ENCODE assay signal across 2 cellular contexts in the genomic region with DNA sequence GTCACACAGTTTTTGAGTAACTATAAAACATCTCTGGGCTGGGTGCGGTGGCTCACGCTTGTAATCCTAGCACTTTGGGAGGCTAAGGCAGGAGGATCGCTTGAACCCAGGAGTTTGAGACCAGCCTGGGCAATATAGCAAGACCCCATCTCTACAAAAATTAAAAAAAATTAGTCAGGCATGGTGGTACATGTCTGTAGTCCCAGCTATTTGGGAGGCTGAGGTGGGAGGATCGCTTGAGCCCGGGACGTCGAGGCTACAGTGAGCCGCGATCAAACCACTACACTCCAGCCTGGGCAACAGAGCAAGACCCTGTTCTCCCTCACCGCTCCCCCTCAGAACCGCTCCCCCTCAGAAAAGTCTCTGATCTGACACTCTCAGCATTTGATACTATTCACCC.
A peak's percentile ranks its signal among the peaks of the same experiment; 100 is the strongest.
TF ChIP-seq lines count a peak whose summit lies in the region.

No MANE protein-coding gene starts in this region.

TF ChIP-seq in K562, 482 proteins besides CTCF, POLR2A, EP300 and RAD21:
- TF ChIP-seq RBM25 (IDR thresholded peaks at IDR 0.05; ENCODE audit: low read depth, low read length, severe bottlenecking) (peak; percentile 17), ZNF121 (CRISPR knock-in tag; conservative IDR thresholded peaks at IDR 0.05) (peak; percentile 89)

TF ChIP-seq in H1, 55 proteins besides CTCF, POLR2A, EP300 and RAD21:
- 0 out of 2 replicates have a peak, but pooled peaks have one; percentile 20 for TF ChIP-seq KDM1A (IDR thresholded peaks at IDR 0.05; ENCODE audit: borderline replicate concordance, low read length)
